In genomic region chr13:109910131-109910530, GRCh38 we compare ENCODE assay signal across 28 cellular contexts.
"Had no signal": no experiment of that assay in that cellular context is flagged by ENCODE, and none has a peak within 500 bp of the region (broad histone marks: within the 10 kb centered on the region; RNA-seq: fewer than 3 reads in every experiment).

No MANE protein-coding gene starts in this region.

- H3K9me3 ChIP-seq: esophagus squamous epithelium, heart left ventricle, lower lobe of right lung, ovary, psoas muscle, thyroid gland, vagina had no signal

- ATAC-seq: effector memory CD8-positive, alpha-beta T cell; foreskin keratinocyte; gastroesophageal sphincter; left lung; lower lobe of right lung; natural killer cell; psoas muscle; sciatic nerve had no signal

- DNase-seq: cortex of kidney; effector memory CD8-positive, alpha-beta T cell; erythroblast; esophagus squamous epithelium; foreskin keratinocyte; heart left ventricle; kidney; left lung; lower lobe of right lung; natural killer cell; occipital lobe; posterior cingulate gyrus; psoas muscle; stimulated activated CD4-positive, alpha-beta T cell treated with anti-CD3 and anti-CD28 coated beads, Interleukin-12 subunit alpha, Interleukin-12 subunit beta, amount 100 ng/mL, for 4 hours; stimulated activated CD4-positive, alpha-beta T cell treated with anti-CD3 and anti-CD28 coated beads, Interleukin-1b, Interleukin-23, amount 100 ng/mL, for 48 hours; stimulated activated CD4-positive, alpha-beta T cell treated with anti-CD3 and anti-CD28 coated beads, Interleukin-4, amount 100 ng/mL, for 1 hour; stimulated activated CD8-positive, alpha-beta memory T cell treated with anti-CD3 and anti-CD28 coated beads, Interleukin-4, amount 100 ng/mL, for 48 hours; stimulated activated naive CD4-positive, alpha-beta T cell treated with Interleukin-2 at 50 U/mL for 16 hours; stomach; thyroid gland; trophoblast cell had no signal

- FAIRE-seq: endometrium, kidney had no signal

- H3K27ac ChIP-seq: esophagus squamous epithelium, foreskin keratinocyte, gastroesophageal sphincter, heart left ventricle, hepatocyte, left lung, lower lobe of right lung, ovary, psoas muscle, stomach, thyroid gland, vagina had no signal

- H3K36me3 ChIP-seq: esophagus squamous epithelium, gastroesophageal sphincter, heart left ventricle, left lung, lower lobe of right lung, ovary, stomach, thyroid gland, vagina had no signal

- H3K4me1 ChIP-seq: esophagus squamous epithelium, foreskin keratinocyte, gastroesophageal sphincter, heart left ventricle, left lung, lower lobe of right lung, psoas muscle, stomach, thyroid gland, vagina had no signal

- H3K4me3 ChIP-seq: esophagus squamous epithelium, gastroesophageal sphincter, heart left ventricle, hepatocyte, left lung, lower lobe of right lung, ovary, psoas muscle, smooth muscle cell, stomach, thyroid gland, vagina had no signal

- H3K27me3 ChIP-seq: esophagus squamous epithelium, gastroesophageal sphincter, heart left ventricle, hepatocyte, left lung, ovary, stomach, thyroid gland, vagina had no signal
